Comparison of ENCODE assay signal across 1 cellular context in the genomic region with DNA sequence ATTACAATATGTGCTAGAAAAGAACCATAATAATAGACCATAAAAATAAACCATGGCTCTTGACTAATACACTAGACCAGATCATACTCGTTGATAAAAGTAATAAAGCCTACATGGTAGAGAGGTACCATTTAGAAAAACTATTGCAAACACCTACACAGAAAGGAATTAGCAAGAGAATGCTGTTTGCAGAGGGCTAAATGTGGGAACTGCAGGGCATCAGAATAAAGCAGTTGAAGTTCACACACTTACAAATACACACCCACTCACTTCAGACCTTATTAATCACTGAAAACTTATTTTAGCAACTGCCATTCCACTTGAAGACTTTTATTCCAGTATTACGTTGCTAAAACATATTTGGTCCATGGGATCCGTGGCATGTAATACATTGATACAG.
TF ChIP-seq lines count a peak whose summit lies in the region.

No MANE protein-coding gene starts in this region.

TF ChIP-seq in IMR-90, 13 proteins besides CTCF, POLR2A, EP300 and RAD21:
- TF ChIP-seq, protein P1, sequence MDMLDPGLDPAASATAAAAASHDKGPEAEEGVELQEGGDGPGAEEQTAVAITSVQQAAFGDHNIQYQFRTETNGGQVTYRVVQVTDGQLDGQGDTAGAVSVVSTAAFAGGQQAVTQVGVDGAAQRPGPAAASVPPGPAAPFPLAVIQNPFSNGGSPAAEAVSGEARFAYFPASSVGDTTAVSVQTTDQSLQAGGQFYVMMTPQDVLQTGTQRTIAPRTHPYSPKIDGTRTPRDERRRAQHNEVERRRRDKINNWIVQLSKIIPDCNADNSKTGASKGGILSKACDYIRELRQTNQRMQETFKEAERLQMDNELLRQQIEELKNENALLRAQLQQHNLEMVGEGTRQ (IDR thresholded peaks at IDR 0.05; ENCODE audit: low read depth, low read length) = no peak
- TF ChIP-seq MAFK (IDR thresholded peaks at IDR 0.05; ENCODE audit: low read depth, low read length) = no peak
- TF ChIP-seq, protein P2, sequence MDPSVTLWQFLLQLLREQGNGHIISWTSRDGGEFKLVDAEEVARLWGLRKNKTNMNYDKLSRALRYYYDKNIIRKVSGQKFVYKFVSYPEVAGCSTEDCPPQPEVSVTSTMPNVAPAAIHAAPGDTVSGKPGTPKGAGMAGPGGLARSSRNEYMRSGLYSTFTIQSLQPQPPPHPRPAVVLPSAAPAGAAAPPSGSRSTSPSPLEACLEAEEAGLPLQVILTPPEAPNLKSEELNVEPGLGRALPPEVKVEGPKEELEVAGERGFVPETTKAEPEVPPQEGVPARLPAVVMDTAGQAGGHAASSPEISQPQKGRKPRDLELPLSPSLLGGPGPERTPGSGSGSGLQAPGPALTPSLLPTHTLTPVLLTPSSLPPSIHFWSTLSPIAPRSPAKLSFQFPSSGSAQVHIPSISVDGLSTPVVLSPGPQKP (IDR thresholded peaks at IDR 0.05; ENCODE audit: borderline replicate concordance, low read depth, low read length) = no peak
- no peak for TF ChIP-seq MXI1 (IDR thresholded peaks at IDR 0.05; ENCODE audit: borderline replicate concordance, low read depth, low read length)
